In genomic region chr1:177849130-177849529, GRCh38 we compare ENCODE assay signal across 21 cellular contexts.
DNase-seq lines count a peak whose midpoint lies in the region; TF ChIP-seq lines count a peak whose summit lies in the region.
"Had no signal": no experiment of that assay in that cellular context is flagged by ENCODE, and none has a peak within 500 bp of the region (broad histone marks: within the 10 kb centered on the region; RNA-seq: fewer than 3 reads in every experiment).

No MANE protein-coding gene starts in this region.

- TF ChIP-seq CTCF in fibroblast of pulmonary artery (IDR thresholded peaks at IDR 0.05; ENCODE audit: low read length, missing control alignments): no peak

- DNase-seq in AG08395 (ENCODE audit: low spot score) (peak; percentile 41), HCEC 1CT (peak; percentile 78), NCI-H774 (lab: John Stamatoyannopoulos, UW) (peak; percentile 16), fibroblast of pulmonary artery (ENCODE audit: low read depth) (peak; percentile 5), DMS79 (lab: John Stamatoyannopoulos, UW) (no peak), NCI-H1048 (lab: John Stamatoyannopoulos, UW) (no peak), T-helper 2 cell (no peak)
- no peak for DNase-seq in central memory CD4-positive, alpha-beta T cell
- DNase-seq: activated CD4-positive, alpha-beta T cell treated with anti-CD3 and anti-CD28 coated beads for 1 hour; activated CD8-positive, alpha-beta memory T cell treated with anti-CD3 and anti-CD28 coated beads for 24 hours; activated T-cell treated with anti-CD3 and anti-CD28 coated beads, Interleukin-2, amount 50 U/mL, for 48 hours; body of pancreas; CD4-positive, CD25-positive, alpha-beta regulatory T cell; DMS153; GOT3; left lung; NCI-H1694; NCI-H446; testis had no signal

- H3K4me3 ChIP-seq in fibroblast of pulmonary artery (replicated peaks; ENCODE audit: low read depth, low read length): no peak overlapping the region
- H3K4me3 ChIP-seq: A549, body of pancreas, coronary artery, left lung, testis had no signal

Comparison
In these comparisons a context has a peak if more than half of its experiments do, and no peak if none do; other contexts are left out.
1. DNase-seq: peak in AG08395 (single experiment), HCEC 1CT (single experiment), NCI-H774 (single experiment) and fibroblast of pulmonary artery (single experiment); none in DMS79 (single experiment), NCI-H1048 (single experiment), central memory CD4-positive, alpha-beta T cell (single experiment) and T-helper 2 cell (0 of 5).